ENCODE assay signal across 10 cellular contexts in the genomic region with DNA sequence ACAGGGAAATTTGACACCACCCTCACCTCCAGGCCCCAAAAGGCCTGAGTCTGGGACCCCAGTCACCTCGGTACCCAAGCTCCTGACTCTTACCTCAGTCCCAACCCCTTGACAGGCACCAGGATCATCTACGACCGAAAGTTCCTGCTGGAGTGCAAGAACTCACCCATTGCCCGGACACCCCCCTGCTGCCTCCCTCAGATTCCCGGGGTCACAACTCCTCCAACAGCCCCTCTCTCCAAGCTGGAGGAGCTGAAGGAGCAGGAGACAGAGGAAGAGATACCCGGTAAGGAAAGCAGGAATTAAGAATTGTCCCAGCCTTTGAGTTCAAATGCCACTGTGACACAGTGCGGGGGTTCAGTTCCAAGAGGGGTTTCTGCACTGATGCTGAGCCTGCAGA. TPM values are rescaled to one million over a fixed set of nuclear protein-coding genes. Genes with fewer than 3 reads are reported as not detected.
DNase-seq lines count a peak whose midpoint lies in the region; ATAC-seq, FAIRE-seq and TF ChIP-seq lines count a peak whose summit lies in the region.
"Had no signal": no experiment of that assay in that cellular context is flagged by ENCODE, and none has a peak within 500 bp of the region (broad histone marks: within the 10 kb centered on the region; RNA-seq: fewer than 3 reads in every experiment).

No MANE protein-coding gene starts in this region.

- H2BK12ac ChIP-seq in H1 (ENCODE audit: low read depth, low read length): no peak overlapping the region

- H3K9ac ChIP-seq in Loucy (ENCODE audit: low read depth, low read length, poor library complexity, severe bottlenecking) (peak overlapping the region; percentile 75), H1 (replicated peaks in 1 of 4; ENCODE audit: extremely low read depth in 1 of 4, low read depth in 3 of 4, low read length in 3 of 4) (peak overlapping the region in 3 of 4 experiments; percentile 5 to 75 (median 48); a peak in 4 of 7 replicates), PC-3 (ENCODE audit: low read length) (no peak overlapping the region)

- TF ChIP-seq CTCF in CD14-positive monocyte (IDR thresholded peaks at IDR 0.05) (no peak), Loucy (conservative IDR thresholded peaks at IDR 0.05; ENCODE audit: low read length) (no peak), H1 (IDR thresholded peaks at IDR 0.05; ENCODE audit: control extremely low read depth in 1 of 3, insufficient read depth in 1 of 3, low read depth in 1 of 3, low read length in 3 of 3) (no peak), pancreas (IDR thresholded peaks at IDR 0.05) (no peak), PC-3 (conservative IDR thresholded peaks at IDR 0.05; ENCODE audit: low read depth, low read length) (no peak)

- peaks cover 55% of the 10 kb centered on the region for H3K4me1 Mint-ChIP-seq in CD14-positive monocyte

- H3F3A ChIP-seq in Loucy (ENCODE audit: low read depth) (no peaks in the 10 kb centered on the region), PC-3 (ENCODE audit: low read length, unreplicated experiment) (no peaks in the 10 kb centered on the region)

- no peak overlapping the region for H2BK15ac ChIP-seq in H1 (ENCODE audit: low read length)

- no peak overlapping the region for H3K23ac ChIP-seq in H1 (ENCODE audit: insufficient read length)

- no peak for ATAC-seq in pancreas
- no peak for ATAC-seq in PC-3
- ATAC-seq in HG03097 (IDR thresholded peaks at IDR 0.05; ENCODE audit: low FRiP score, unreplicated experiment): no peak
- ATAC-seq in HG03378 (IDR thresholded peaks at IDR 0.05; ENCODE audit: unreplicated experiment): no peak

- H3K79me2 ChIP-seq in Loucy (ENCODE audit: insufficient read depth, low read length) (peaks cover 13% of the 10 kb centered on the region), H1 (ENCODE audit: control insufficient read depth in 1 of 2, insufficient read depth in 2 of 2, low read length in 2 of 2) (peaks cover 0 to 8% of the 10 kb centered on the region in 2 experiments; a peak in 1 of 4 replicates), PC-3 (ENCODE audit: low read length) (peaks cover 12% of the 10 kb centered on the region)

- H3K14ac ChIP-seq in H1 (ENCODE audit: insufficient read length): no peak overlapping the region

- CTCF ChIA-PET in H1 (lab: Charles Lee; ENCODE audit: partially characterized antibody) (interaction anchor here (1.0 to 3.1 kb wide), 14 partner anchors 10 to 194 kb away, joined by 3 to 19 read pairs (median 4); a partner anchor contains a TSS), PC-3 (lab: Charles Lee) (no interaction called here)

- no peak overlapping the region for H2AK5ac ChIP-seq in H1 (ENCODE audit: low read depth, low read length)

- DNase-seq in CD14-positive monocyte (ENCODE audit: low spot score) (no peak), H1 (ENCODE audit: low read depth in 1 of 2, low spot score in 2 of 2) (no peak), pancreas (peak in 2 of 6 donors; percentile 25 to 41), NCI-H1092 (lab: John Stamatoyannopoulos, UW) (no peak), PC-3 (no peak)
- DNase-seq: amniotic stem cell had no signal

- no peak overlapping the region for H4K91ac ChIP-seq in H1 (replicated peaks; ENCODE audit: insufficient read length, low read length)

- no peak for TF ChIP-seq POLR2A in H1 (IDR thresholded peaks at IDR 0.05; ENCODE audit: control extremely low read depth in 1 of 2, low read depth in 2 of 2, low read length in 2 of 2)

- H3K27ac ChIP-seq in H1 (ENCODE audit: low read depth, low read length): no peak overlapping the region
- peak overlapping the region; percentile 90 to 98 (median 95) for H3K27ac ChIP-seq in pancreas
- H3K27ac ChIP-seq in PC-3 (ENCODE audit: low read length): no peak overlapping the region

- H2BK120ac ChIP-seq in H1 (replicated peaks; ENCODE audit: low read depth, low read length): no peak overlapping the region

- H4K20me1 ChIP-seq in Loucy (ENCODE audit: insufficient read depth, low read length, poor library complexity, severe bottlenecking) (no peaks in the 10 kb centered on the region), H1 (replicated peaks in 1 of 2; ENCODE audit: control insufficient read depth in 1 of 2, insufficient read depth in 2 of 2, low read length in 2 of 2) (peaks cover 0 to 7% of the 10 kb centered on the region in 2 experiments), PC-3 (ENCODE audit: low read length) (no peaks in the 10 kb centered on the region)

- POLR2A ChIA-PET in H1 (lab: Charles Lee; ENCODE audit: partially characterized antibody) (interaction anchor here (0.6 to 14.4 kb wide), 15 partner anchors 10 to 204 kb away, joined by 3 to 191 read pairs (median 8); a partner anchor contains a TSS), PC-3 (lab: Charles Lee; ENCODE audit: unreplicated experiment) (no interaction called here)

- no peaks in the 10 kb centered on the region for H3K27me3 Mint-ChIP-seq in CD14-positive monocyte (ENCODE audit: low read depth in 3 of 3)

- H3K4me3 ChIP-seq in Loucy (ENCODE audit: low read length, poor library complexity, severe bottlenecking) (peak overlapping the region; percentile 74), H1 (ENCODE audit: extremely low read depth in 1 of 4, insufficient read depth in 2 of 4, low read depth in 3 of 4, low read length in 4 of 4) (peak overlapping the region in 1 of 4 experiments; percentile 66; a peak in 3 of 8 replicates), pancreas (peak overlapping the region in 1 of 4 donors; percentile 47), PC-3 (ENCODE audit: low read length) (no peak overlapping the region)

- no peaks in the 10 kb centered on the region for H3K9me3 ChIP-seq in Loucy (ENCODE audit: insufficient read depth, low read depth, low read length)
- no peaks in the 10 kb centered on the region for H3K9me3 ChIP-seq in H1 (ENCODE audit: insufficient read depth in 2 of 2, low read depth in 1 of 2, low read length in 1 of 2)
- no peaks in the 10 kb centered on the region for H3K9me3 ChIP-seq in pancreas
- H3K9me3 ChIP-seq in PC-3 (ENCODE audit: low read length): no peaks in the 10 kb centered on the region

- peak overlapping the region; percentile 95 to 99 (median 98) for H3K27ac Mint-ChIP-seq in CD14-positive monocyte

- no peaks in the 10 kb centered on the region for H3K9me3 Mint-ChIP-seq in CD14-positive monocyte

- intact Hi-C loops in CD14-positive monocyte (cut with micrococcal nuclease): loop anchor here in 1 of 2 donors (5.0 to 10.0 kb wide), 2 partner anchors 89 to 144 kb away; a partner anchor contains a TSS
- intact Hi-C loops in pancreas (cut with DNase I): no loop called here
- intact Hi-C loops in PC-3 (cut with micrococcal nuclease): loop anchor here (10.0 kb wide), 1 partner anchor 166 kb away; no protein-coding TSS in a partner anchor

- H3K79me1 ChIP-seq in H1 (ENCODE audit: low read depth, low read length): no peaks in the 10 kb centered on the region; the same call in 1 of the 2 replicates

- WGBS in H1 (ENCODE audit: extremely low coverage in 1 of 2, insufficient coverage in 1 of 2, insufficient read length in 1 of 2, insufficient replicate concordance in 2 of 2, low coverage in 1 of 2, low lambda C conversion rate in 2 of 2, missing lambda C conversion rate in 1 of 2), 2 experiments: 77% methylated on average over 7 of the region's 7 CpGs; no CpG with 5 or more reads in 1 of the 2 experiments
- WGBS in pancreas, 2 donors: 85 to 88% methylated on average over 7 of the region's 7 CpGs

- TF ChIP-seq EP300 in H1 (IDR thresholded peaks at IDR 0.05; ENCODE audit: borderline replicate concordance in 1 of 2, low read depth in 2 of 2, low read length in 2 of 2): no peak

- H3K4ac ChIP-seq in H1 (replicated peaks; ENCODE audit: insufficient read length, low read depth, low read length): no peak overlapping the region

- H3K27me3 ChIP-seq in Loucy (ENCODE audit: insufficient read depth, low read length, poor library complexity, severe bottlenecking) (no peaks in the 10 kb centered on the region), H1 (replicated peaks in 1 of 4; ENCODE audit: control insufficient read depth in 3 of 4, extremely low read depth in 1 of 4, insufficient read depth in 3 of 4, low read length in 3 of 4) (no peaks in the 10 kb centered on the region), pancreas (no peaks in the 10 kb centered on the region), PC-3 (ENCODE audit: low read length) (no peaks in the 10 kb centered on the region)

- no peak overlapping the region for H3K56ac ChIP-seq in H1 (replicated peaks; ENCODE audit: insufficient read length, low read depth, low read length)

- FAIRE-seq in H1 (lab: Jason Lieb, UNC): no peak
- FAIRE-seq in pancreas (lab: Jason Lieb, UNC): no peak
- FAIRE-seq: G401.6 had no signal

- H3K36me3 Mint-ChIP-seq in CD14-positive monocyte: peaks cover 56 to 69% of the 10 kb centered on the region in 2 donors

- no TSS peak for BruUV-seq in PC-3 (replicated peaks; lab: Mats Ljungman, UMichigan)

- H3K4me1 ChIP-seq in Loucy (ENCODE audit: insufficient read depth, low read length, poor library complexity, severe bottlenecking) (peaks cover 8% of the 10 kb centered on the region), H1 (replicated peaks in 1 of 4; ENCODE audit: control insufficient read depth in 3 of 4, insufficient read depth in 4 of 4, low read length in 3 of 4) (peaks cover 0 to 18% (median 6%) of the 10 kb centered on the region in 4 experiments; a peak in 4 of 7 replicates), pancreas (peaks cover 19 to 27% (median 26%) of the 10 kb centered on the region in 3 donors), PC-3 (ENCODE audit: insufficient read depth, low read length) (peaks cover 18% of the 10 kb centered on the region)

- H2BK5ac ChIP-seq in H1 (ENCODE audit: low read depth, low read length): no peak overlapping the region

- H3K4me3 Mint-ChIP-seq in CD14-positive monocyte: peak overlapping the region; percentile 86 to 94

- peaks cover 6% of the 10 kb centered on the region for H3K23me2 ChIP-seq in H1 (ENCODE audit: low read depth, low read length)

- H2AFZ ChIP-seq in Loucy (ENCODE audit: low read length) (no peak overlapping the region), H1 (ENCODE audit: low read length) (no peak overlapping the region), PC-3 (ENCODE audit: low read length) (no peak overlapping the region)

- no peak overlapping the region for H4K8ac ChIP-seq in H1 (ENCODE audit: extremely low read depth, insufficient read depth, low read length)

- no peak for TF ChIP-seq RAD21 in H1 (IDR thresholded peaks at IDR 0.05 in 1 of 2, conservative IDR thresholded peaks at IDR 0.05 in 1 of 2; ENCODE audit: low read depth in 2 of 2, low read length in 2 of 2)

- no peak overlapping the region for H4K5ac ChIP-seq in H1 (ENCODE audit: insufficient read length, low read depth, low read length)

- H3K4me2 ChIP-seq in Loucy (ENCODE audit: low read depth, low read length, poor library complexity, severe bottlenecking) (peak overlapping the region; percentile 75), H1 (ENCODE audit: insufficient read depth in 1 of 2, low read depth in 2 of 2, low read length in 2 of 2) (peak overlapping the region; percentile 71 to 94; a peak in 3 of 4 replicates), PC-3 (ENCODE audit: low read length) (no peak overlapping the region)

- H3K36me3 ChIP-seq in Loucy (ENCODE audit: insufficient read depth, low read length): peaks cover 43% of the 10 kb centered on the region; the same call in 1 of the 2 replicates
- peaks cover 11 to 39% (median 28%) of the 10 kb centered on the region in 4 experiments for H3K36me3 ChIP-seq in H1 (ENCODE audit: control insufficient read depth in 2 of 4, insufficient read depth in 4 of 4, low read length in 3 of 4)
- H3K36me3 ChIP-seq in pancreas: peaks cover 0 to 19% (median 14%) of the 10 kb centered on the region in 3 donors
- peaks cover 22% of the 10 kb centered on the region; the same call in 1 of the 2 replicates for H3K36me3 ChIP-seq in PC-3 (ENCODE audit: low read depth, low read length)

- no peak overlapping the region for H3K18ac ChIP-seq in H1 (ENCODE audit: extremely low read depth, low read length)

- no peak overlapping the region for H2BK20ac ChIP-seq in H1 (ENCODE audit: low read length)

- H3K9me2 ChIP-seq in Loucy (replicated peaks; ENCODE audit: low read depth, low read length) (no peaks in the 10 kb centered on the region), PC-3 (replicated peaks; ENCODE audit: low read length) (no peaks in the 10 kb centered on the region)

RNA-seq across cellular contexts. Expression of a gene that starts 1.3 kb away (rescaled TPM):
- polyA plus RNA-seq in CD14-positive monocyte (10 to 100 TPM; 41.9 to 46.0 TPM), H1 (2011; rRNA removed) (11.0 and 11.1 TPM in 2 replicates), pancreas (10 to 100 TPM; 52.7 to 55.5 TPM)
- total RNA-seq in H1 (2021; fragmentation: NEBNext Ultra II Directional; extraction: Animal tissue kit (Norgen Biotek cat#: 25700)): 8.9 and 11.7 TPM in 2 replicates
- 7.6 TPM for polyA plus RNA-seq in H1 (2011; cell fraction: cytosol; rRNA removed)
- 7.5 TPM for polyA plus RNA-seq in H1 (2011; cell fraction: nucleus; rRNA removed)
- polyA plus RNA-seq in H1 (2012, experiment 1 of 2): 7.5 to 15.4 TPM (median 11.0 TPM) in 4 replicates
- polyA plus RNA-seq in H1 (2012, experiment 2 of 2): 12.7 TPM
- 13.9 TPM for polyA plus RNA-seq in H1 (2013, experiment 1 of 2)
- polyA plus RNA-seq in H1 (2013, experiment 2 of 2): 13.9 TPM
- 0.59 and 3.4 TPM in 2 replicates for polyA minus RNA-seq in H1 (2011; rRNA and poly(A)+ RNA removed)
- polyA minus RNA-seq in H1 (2011; cell fraction: cytosol; rRNA and poly(A)+ RNA removed): 7.2 TPM
- 3.7 TPM for polyA minus RNA-seq in H1 (2011; cell fraction: nucleus; rRNA and poly(A)+ RNA removed)
- total RNA-seq in pancreas (10 to 100 TPM in 4 of 6 donors, 1 to 10 TPM in 2; 7.2 to 19.9 (median 12.1) TPM), PC-3 (2014; rRNA removed) (not detected in 2 replicates)

RNA-seq across cellular contexts. Expression of a gene that starts 8.5 kb away (rescaled TPM):
- polyA plus RNA-seq in CD14-positive monocyte (10 to 100 TPM; 72.4 to 80.8 TPM), H1 (2011; rRNA removed) (26.0 and 27.4 TPM in 2 replicates), pancreas (10 to 100 TPM; 20.5 to 29.7 TPM)
- total RNA-seq in H1 (2021; fragmentation: NEBNext Ultra II Directional; extraction: Animal tissue kit (Norgen Biotek cat#: 25700)): 34.3 and 39.4 TPM in 2 replicates
- 27.9 TPM for polyA plus RNA-seq in H1 (2011; cell fraction: cytosol; rRNA removed)
- polyA plus RNA-seq in H1 (2011; cell fraction: nucleus; rRNA removed): 30.0 TPM
- 31.2 to 41.2 TPM (median 38.2 TPM) in 4 replicates for polyA plus RNA-seq in H1 (2012, experiment 1 of 2)
- 44.7 TPM for polyA plus RNA-seq in H1 (2012, experiment 2 of 2)
- polyA plus RNA-seq in H1 (2013, experiment 1 of 2): 27.7 TPM
- polyA plus RNA-seq in H1 (2013, experiment 2 of 2): 26.5 TPM
- 14.1 and 15.8 TPM in 2 replicates for polyA minus RNA-seq in H1 (2011; rRNA and poly(A)+ RNA removed)
- polyA minus RNA-seq in H1 (2011; cell fraction: cytosol; rRNA and poly(A)+ RNA removed): 21.0 TPM
- 19.8 TPM for polyA minus RNA-seq in H1 (2011; cell fraction: nucleus; rRNA and poly(A)+ RNA removed)
- total RNA-seq in pancreas (10 to 100 TPM in 4 of 6 donors, 1 to 10 TPM in 2; 7.0 to 14.3 (median 11.2) TPM), PC-3 (2014; rRNA removed) (48.6 and 55.8 TPM in 2 replicates)

RNA-seq across cellular contexts. Expression of a gene that starts 15.6 kb away (rescaled TPM):
- polyA plus RNA-seq in CD14-positive monocyte: 1 to 10 TPM; 4.9 to 7.4 TPM
- 12.0 and 16.0 TPM in 2 replicates for total RNA-seq in H1 (2021; fragmentation: NEBNext Ultra II Directional; extraction: Animal tissue kit (Norgen Biotek cat#: 25700))
- polyA plus RNA-seq in H1 (2011; rRNA removed): 21.9 and 30.0 TPM in 2 replicates
- 31.0 TPM for polyA plus RNA-seq in H1 (2011; cell fraction: cytosol; rRNA removed)
- polyA plus RNA-seq in H1 (2011; cell fraction: nucleus; rRNA removed): 148 TPM
- polyA plus RNA-seq in H1 (2012, experiment 1 of 2): 15.9 to 22.5 TPM (median 18.0 TPM) in 4 replicates
- 6.7 TPM for polyA plus RNA-seq in H1 (2012, experiment 2 of 2)
- polyA plus RNA-seq in H1 (2013, experiment 1 of 2): 9.3 TPM
- polyA plus RNA-seq in H1 (2013, experiment 2 of 2): 8.3 TPM
- polyA minus RNA-seq in H1 (2011; rRNA and poly(A)+ RNA removed): 19.3 and 25.5 TPM in 2 replicates
- polyA minus RNA-seq in H1 (2011; cell fraction: cytosol; rRNA and poly(A)+ RNA removed): 7.8 TPM
- polyA minus RNA-seq in H1 (2011; cell fraction: nucleus; rRNA and poly(A)+ RNA removed): 28.3 TPM
- 10 to 100 TPM in 4 of 6 donors, 1 to 10 TPM in 2; 8.1 to 20.0 (median 12.7) TPM for total RNA-seq in pancreas
- polyA plus RNA-seq in pancreas: 10 to 100 TPM; 48.1 to 51.0 TPM
- 11.4 and 13.6 TPM in 2 replicates for total RNA-seq in PC-3 (2014; rRNA removed)

RNA-seq across cellular contexts. Expression of a gene that starts 15.8 kb away (rescaled TPM):
- 10 to 100 TPM; 44.0 to 67.1 TPM for polyA plus RNA-seq in CD14-positive monocyte
- 78.6 and 81.9 TPM in 2 replicates for total RNA-seq in H1 (2021; fragmentation: NEBNext Ultra II Directional; extraction: Animal tissue kit (Norgen Biotek cat#: 25700))
- polyA plus RNA-seq in H1 (2011; rRNA removed): 131 and 133 TPM in 2 replicates
- 87.3 TPM for polyA plus RNA-seq in H1 (2011; cell fraction: cytosol; rRNA removed)
- 92.3 TPM for polyA plus RNA-seq in H1 (2011; cell fraction: nucleus; rRNA removed)
- 101 to 122 TPM (median 110 TPM) in 4 replicates for polyA plus RNA-seq in H1 (2012, experiment 1 of 2)
- 170 TPM for polyA plus RNA-seq in H1 (2012, experiment 2 of 2)
- polyA plus RNA-seq in H1 (2013, experiment 1 of 2): 58.5 TPM
- polyA plus RNA-seq in H1 (2013, experiment 2 of 2): 57.3 TPM
- polyA minus RNA-seq in H1 (2011; rRNA and poly(A)+ RNA removed): 139 and 187 TPM in 2 replicates
- polyA minus RNA-seq in H1 (2011; cell fraction: cytosol; rRNA and poly(A)+ RNA removed): 31.1 TPM
- polyA minus RNA-seq in H1 (2011; cell fraction: nucleus; rRNA and poly(A)+ RNA removed): 32.7 TPM
- total RNA-seq in pancreas: 10 to 100 TPM; 17.0 to 36.5 (median 26.4) TPM
- 10 to 100 TPM; 19.5 to 24.9 TPM for polyA plus RNA-seq in pancreas
- total RNA-seq in PC-3 (2014; rRNA removed): 25.0 and 29.1 TPM in 2 replicates

Comparison
In these comparisons a context has a peak if more than half of its experiments do, and no peak if none do; other contexts are left out.
1. H3K27ac ChIP-seq: peak in pancreas (4 of 4); none in H1 (single experiment) and PC-3 (single experiment).